34 cellular contexts compared by ENCODE assay signal in the genomic region with DNA sequence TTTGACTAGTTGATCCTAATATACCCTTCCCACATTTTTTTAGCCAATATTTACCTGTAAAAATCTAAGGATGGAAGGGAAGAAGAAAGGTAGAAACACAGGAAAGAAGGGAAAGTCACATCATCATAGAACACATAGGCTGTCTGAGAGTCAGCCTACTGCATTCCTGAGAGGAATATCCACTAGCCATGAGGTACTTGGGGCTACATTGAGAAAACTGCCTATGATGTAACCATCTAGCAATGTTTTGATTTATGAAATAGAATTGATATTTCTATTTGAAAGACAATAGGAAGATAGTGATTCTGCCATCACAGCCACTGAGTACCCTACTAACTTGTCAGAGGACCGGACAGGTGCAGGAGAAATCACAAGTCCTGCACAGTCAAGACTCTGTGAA.
"Had no signal": no experiment of that assay in that cellular context is flagged by ENCODE, and none has a peak within 500 bp of the region (broad histone marks: within the 10 kb centered on the region; RNA-seq: fewer than 3 reads in every experiment).

No MANE protein-coding gene starts in this region.

- DNase-seq: activated effector memory CD4-positive, alpha-beta T cell treated with anti-CD3 and anti-CD28 coated beads, Interleukin-2, amount 50 U/mL, for 16 hours; activated effector memory CD4-positive, alpha-beta T cell treated with Interleukin-2 at 50 U/mL for 16 hours; activated gamma-delta T cell; activated gamma-delta T cell treated with Interleukin-2 at 50 U/mL for 16 hours; activated naive CD4-positive, alpha-beta T cell; activated naive CD4-positive, alpha-beta T cell treated with anti-CD3 and anti-CD28 coated beads for 36 hours; activated naive CD4-positive, alpha-beta T cell treated with anti-CD3 and anti-CD28 coated beads, Interleukin-2, amount 10 ng/mL, durations not matched to agents 7 days and 5 days; activated naive CD4-positive, alpha-beta T cell treated with anti-CD3 and anti-CD28 coated beads, Interleukin-2, amount 50 U/mL, for 16 hours; activated naive CD4-positive, alpha-beta T cell treated with Interleukin-2 at 50 U/mL for 16 hours; activated naive CD8-positive, alpha-beta T cell treated with anti-CD3 and anti-CD28 coated beads for 36 hours; activated naive CD8-positive, alpha-beta T cell treated with anti-CD3 and anti-CD28 coated beads, Interleukin-2, amount 10 ng/mL, durations not matched to agents 7 days and 5 days; activated naive CD8-positive, alpha-beta T cell treated with anti-CD3 and anti-CD28 coated beads, Interleukin-2, amount 50 U/mL, for 24 hours; activated T-cell treated with anti-CD3 and anti-CD28 coated beads, Interleukin-2, amount 50 U/mL, for 1 hour; activated T-cell treated with anti-CD3 and anti-CD28 coated beads, Interleukin-2, amount 50 U/mL, for 24 hours; activated T-cell treated with anti-CD3 and anti-CD28 coated beads, Interleukin-2, amount 50 U/mL, for 4 hours; activated T-cell treated with anti-CD3 and anti-CD28 coated beads, Interleukin-2, amount 50 U/mL, for 48 hours; activated T-cell treated with anti-CD3 and anti-CD28 coated beads, Interleukin-2, amount 50 U/mL, for 72 hours; adrenal gland; amniotic stem cell; amygdala; anterior cingulate cortex; aorta; body of pancreas; brain microvascular endothelial cell; caudate nucleus; central memory CD4-positive, alpha-beta T cell; cerebellar nuclear complex had no signal

- H3K27ac ChIP-seq: adrenal gland, ascending aorta, body of pancreas, brain microvascular endothelial cell, breast epithelium, cardiac muscle cell had no signal

- H3K36me3 ChIP-seq: adrenal gland, ascending aorta, brain microvascular endothelial cell, breast epithelium, cardiac muscle cell had no signal

- H3K27me3 ChIP-seq: adrenal gland, ascending aorta, body of pancreas, brain microvascular endothelial cell, breast epithelium, cardiac muscle cell had no signal

- H3K4me3 ChIP-seq: adrenal gland, ascending aorta, body of pancreas, breast epithelium, cardiac muscle cell had no signal

- ATAC-seq: activated naive CD4-positive, alpha-beta T cell treated with anti-CD3 and anti-CD28 coated beads, Interleukin-2, amount 50 U/mL, for 72 hours; activated naive CD8-positive, alpha-beta T cell treated with anti-CD3 and anti-CD28 coated beads, Interleukin-2, amount 50 U/mL, for 24 hours; activated T-cell treated with anti-CD3 and anti-CD28 coated beads, Interleukin-2, amount 50 U/mL, for 4 hours; activated T-cell treated with anti-CD3 and anti-CD28 coated beads, Interleukin-2, amount 50 U/mL, for 72 hours; activated T-helper 17 cell treated with anti-CD3 and anti-CD28 coated beads, Interleukin-2, amount 50 U/mL, for 72 hours; body of pancreas had no signal

- FAIRE-seq: astrocyte, bronchial epithelial cell had no signal

- H3K4me1 ChIP-seq: adrenal gland, ascending aorta, body of pancreas, breast epithelium had no signal

- H3K9me3 ChIP-seq: adrenal gland, ascending aorta, body of pancreas, breast epithelium had no signal
